Comparison of ENCODE assay signal across 30 cellular contexts in the genomic region with DNA sequence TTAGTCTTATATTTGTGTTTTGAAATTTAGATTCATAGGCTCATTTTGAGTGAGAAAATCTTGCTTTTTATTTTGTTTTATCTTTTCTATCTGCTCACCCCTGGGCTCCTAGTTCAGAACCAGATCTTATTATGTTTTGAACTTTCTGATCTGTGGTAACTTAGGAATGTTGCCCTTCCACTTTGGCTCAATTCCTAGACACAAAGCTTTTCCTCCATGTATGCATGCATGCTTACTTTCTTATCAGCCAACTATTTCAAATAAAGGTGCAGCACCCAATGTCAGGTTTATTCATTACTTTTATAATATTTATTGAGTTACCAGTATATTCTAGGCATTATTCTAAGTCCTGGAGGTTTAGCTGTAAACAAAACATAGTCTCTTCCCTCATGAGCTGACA.
"Had no signal": no experiment of that assay in that cellular context is flagged by ENCODE, and none has a peak within 500 bp of the region (broad histone marks: within the 10 kb centered on the region; RNA-seq: fewer than 3 reads in every experiment).

No MANE protein-coding gene starts in this region.

- H3K27me3 ChIP-seq: esophagus squamous epithelium, ovary, right lobe of liver, tibial nerve, upper lobe of left lung, uterus had no signal

- ATAC-seq: heart right ventricle; left lobe of liver; natural killer cell; right lobe of liver; stimulated activated naive B cell treated with anti-CD40 and anti-IgM and Interleukin-4, amounts not matched to agents 10 μg/mL and 1 μg/mL and 100 μg/mL, for 72 hours had no signal

- DNase-seq: dermis blood vessel endothelial cell; effector memory CD4-positive, alpha-beta T cell; erythroblast; esophagus squamous epithelium; foreskin melanocyte; glutamatergic neuron; heart right ventricle; hypothalamus; immature natural killer cell; islet precursor cell; kidney glomerular epithelial cell; mammary epithelial cell; mesendoderm; natural killer cell; occipital lobe; ovary; posterior cingulate gyrus; right lobe of liver; small intestine; stimulated activated CD4-positive, alpha-beta T cell treated with anti-CD3 and anti-CD28 coated beads, Interleukin-15, amount 100 ng/mL, for 24 hours; stimulated activated CD4-positive, alpha-beta T cell treated with anti-CD3 and anti-CD28 coated beads, Interleukin-2, amount 100 ng/mL, for 48 hours; stimulated activated naive B cell treated with anti-CD40 and anti-IgM and Interleukin-4, amounts not matched to agents 10 μg/mL and 1 μg/mL and 100 μg/mL, for 72 hours; upper lobe of left lung; uterus had no signal

- H3K4me3 Mint-ChIP-seq: immature natural killer cell; natural killer cell; stimulated activated naive B cell treated with anti-CD40 and anti-IgM and Interleukin-4, amounts not matched to agents 10 μg/mL and 1 μg/mL and 100 μg/mL, for 72 hours; stimulated activated naive CD8-positive, alpha-beta T cell treated with anti-CD3 and anti-CD28 coated beads, Interleukin-15, Interleukin-2, amounts not matched to agents 100 ng/mL and 50 ng/mL, for 24 hours had no signal

- FAIRE-seq: endothelial cell of umbilical vein, small intestine had no signal

- H3K36me3 Mint-ChIP-seq: immature natural killer cell; natural killer cell; stimulated activated naive B cell treated with anti-CD40 and anti-IgM and Interleukin-4, amounts not matched to agents 10 μg/mL and 1 μg/mL and 100 μg/mL, for 72 hours had no signal

- H3K4me1 Mint-ChIP-seq: immature natural killer cell; natural killer cell; stimulated activated naive B cell treated with anti-CD40 and anti-IgM and Interleukin-4, amounts not matched to agents 10 μg/mL and 1 μg/mL and 100 μg/mL, for 72 hours had no signal

- H3K36me3 ChIP-seq: esophagus squamous epithelium, heart right ventricle, ovary, right lobe of liver, thoracic aorta, tibial nerve, upper lobe of left lung, uterus had no signal

- H3K4me1 ChIP-seq: esophagus squamous epithelium, heart right ventricle, right lobe of liver, tibial nerve, upper lobe of left lung, uterus had no signal

- H3K27ac Mint-ChIP-seq: immature natural killer cell; natural killer cell; stimulated activated naive B cell treated with anti-CD40 and anti-IgM and Interleukin-4, amounts not matched to agents 10 μg/mL and 1 μg/mL and 100 μg/mL, for 72 hours; stimulated activated naive CD8-positive, alpha-beta T cell treated with anti-CD3 and anti-CD28 coated beads, Interleukin-15, Interleukin-2, amounts not matched to agents 100 ng/mL and 50 ng/mL, for 24 hours had no signal

- H3K27me3 Mint-ChIP-seq: stimulated activated naive B cell treated with anti-CD40 and anti-IgM and Interleukin-4, amounts not matched to agents 10 μg/mL and 1 μg/mL and 100 μg/mL, for 72 hours; stimulated activated naive CD8-positive, alpha-beta T cell treated with anti-CD3 and anti-CD28 coated beads, Interleukin-15, Interleukin-2, amounts not matched to agents 100 ng/mL and 50 ng/mL, for 24 hours had no signal

- H3K4me3 ChIP-seq: coronary artery, esophagus squamous epithelium, heart right ventricle, ovary, right lobe of liver, thoracic aorta, tibial nerve, upper lobe of left lung, uterus had no signal

- H3K9me3 ChIP-seq: esophagus squamous epithelium, heart right ventricle, ovary, right lobe of liver, thoracic aorta, tibial nerve, upper lobe of left lung, uterus had no signal

- H3K9me3 Mint-ChIP-seq: stimulated activated naive CD8-positive, alpha-beta T cell treated with anti-CD3 and anti-CD28 coated beads, Interleukin-15, Interleukin-2, amounts not matched to agents 100 ng/mL and 50 ng/mL, for 24 hours had no signal

- H3K27ac ChIP-seq: coronary artery, esophagus squamous epithelium, heart right ventricle, ovary, right lobe of liver, thoracic aorta, tibial nerve, upper lobe of left lung, uterus had no signal
